8 cellular contexts compared by ENCODE assay signal in the genomic region with DNA sequence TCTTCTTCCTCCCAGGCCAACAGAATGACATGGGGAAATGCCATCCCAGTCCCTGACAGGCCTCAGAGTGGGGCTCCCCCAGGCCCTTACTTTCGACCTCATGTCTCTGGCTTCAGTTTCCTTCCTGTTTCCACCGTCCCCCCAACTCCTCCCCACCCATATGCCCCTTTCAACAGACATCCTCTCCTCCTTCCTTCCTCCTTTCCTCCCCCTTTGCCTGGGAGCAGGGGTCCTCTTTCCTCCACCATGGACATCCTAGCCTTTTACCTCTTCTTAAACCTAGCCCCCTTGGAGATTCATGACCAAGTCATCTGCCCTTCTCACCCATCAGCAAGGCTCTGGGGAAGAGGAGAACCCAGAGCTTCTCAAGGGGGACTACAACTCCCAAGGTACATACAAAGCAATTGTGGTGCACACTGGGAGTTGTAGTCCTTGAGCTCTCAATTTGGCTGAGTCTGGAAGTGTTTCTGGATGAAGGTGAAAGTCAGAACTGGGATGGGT. TPM values are rescaled to one million over a fixed set of nuclear protein-coding genes. Genes with fewer than 3 reads are reported as not detected.
DNase-seq lines count a peak whose midpoint lies in the region; ATAC-seq, FAIRE-seq and TF ChIP-seq lines count a peak whose summit lies in the region.

No MANE protein-coding gene starts in this region.

- H3K27me3 ChIP-seq in BLaER1 treated with 17β-estradiol and CSF1 and Interleukin-3, amounts not matched to agents 10 nM and 100 nM = no peaks in the 10 kb centered on the region

- no peaks in the 10 kb centered on the region for H3K9me3 ChIP-seq in BLaER1 treated with 17β-estradiol and CSF1 and Interleukin-3, amounts not matched to agents 10 nM and 100 nM (replicated peaks in 1 of 11)

- H3K36me3 ChIP-seq in BLaER1 treated with 17β-estradiol and CSF1 and Interleukin-3, amounts not matched to agents 10 nM and 100 nM = peaks cover 0 to 9% (median 3%) of the 10 kb centered on the region in 11 experiments; a peak in 6 of 22 replicates

- peaks cover 69 to 79% (median 77%) of the 10 kb centered on the region in 10 experiments for H3K4me1 ChIP-seq in BLaER1 treated with 17β-estradiol and CSF1 and Interleukin-3, amounts not matched to agents 10 nM and 100 nM

- peak overlapping the region; percentile 75 to 97 (median 85); a peak in 21 of 22 replicates for H3K9ac ChIP-seq in BLaER1 treated with 17β-estradiol and CSF1 and Interleukin-3, amounts not matched to agents 10 nM and 100 nM

- peak overlapping the region; percentile 95 to 100 (median 98) for H3K4me2 ChIP-seq in BLaER1 treated with 17β-estradiol and CSF1 and Interleukin-3, amounts not matched to agents 10 nM and 100 nM

- H3K27ac ChIP-seq in BLaER1 treated with 17β-estradiol and CSF1 and Interleukin-3, amounts not matched to agents 10 nM and 100 nM = peak overlapping the region; percentile 78 to 93 (median 87)

- ATAC-seq in GM21717 (IDR thresholded peaks at IDR 0.05; ENCODE audit: unreplicated experiment) = no peak

- peaks cover 0 to 15% (median 0%) of the 10 kb centered on the region in 11 experiments; a peak in 1 of 22 replicates for H4K20me1 ChIP-seq in BLaER1 treated with 17β-estradiol and CSF1 and Interleukin-3, amounts not matched to agents 10 nM and 100 nM

- peak overlapping the region; percentile 16 to 99 (median 62); a peak in 15 of 20 replicates for H3K4me3 ChIP-seq in BLaER1 treated with 17β-estradiol and CSF1 and Interleukin-3, amounts not matched to agents 10 nM and 100 nM
- H3K4me3 ChIP-seq in fibroblast of the aortic adventitia (ENCODE audit: low read depth, low read length) = no peak overlapping the region

- FAIRE-seq in RCC 7860 (lab: Jason Lieb, UNC) (no peak), HTR-8/SVneo (lab: Jason Lieb, UNC) (no peak)

- DNase-seq in KG1 (lab: John Stamatoyannopoulos, UW) = peak; percentile 79
- peak; percentile 56 for DNase-seq in activated CD4-positive, alpha-beta T cell treated with anti-CD3 and anti-CD28 coated beads for 48 hours
- DNase-seq in fibroblast of the aortic adventitia (ENCODE audit: low read depth) = peak; percentile 39
- DNase-seq in stimulated activated CD8-positive, alpha-beta memory T cell treated with anti-CD3 and anti-CD28 coated beads, Interleukin-4, amount 100 ng/mL, for 48 hours = peak; percentile 61
- DNase-seq in RCC 7860 (ENCODE audit: low spot score) = no peak
- DNase-seq in HTR-8/SVneo (ENCODE audit: insufficient read length, low spot score) = no peak

- no peak for TF ChIP-seq CTCF in fibroblast of the aortic adventitia (IDR thresholded peaks at IDR 0.05; ENCODE audit: insufficient read depth, low read length)

RNA-seq across cellular contexts. Expression of a gene that starts 4.0 kb away (rescaled TPM):
- total RNA-seq in fibroblast of the aortic adventitia (ENCODE audit: low replicate concordance) = 14.0 and 15.4 TPM in 2 replicates

RNA-seq across cellular contexts. Expression of a gene that starts 13.3 kb away (rescaled TPM):
- total RNA-seq in fibroblast of the aortic adventitia (ENCODE audit: low replicate concordance) = not detected in 2 replicates

RNA-seq across cellular contexts. Expression of a gene that starts 23.5 kb away (rescaled TPM):
- total RNA-seq in fibroblast of the aortic adventitia (ENCODE audit: low replicate concordance) = 5.2 and 17.7 TPM in 2 replicates

RNA-seq across cellular contexts. Expression of a gene that starts 26.9 kb away (rescaled TPM):
- 0.09 TPM in 1 of 2 replicates, not detected in the other for total RNA-seq in fibroblast of the aortic adventitia (ENCODE audit: low replicate concordance)

RNA-seq across cellular contexts. Expression of a gene that starts 27.0 kb away (rescaled TPM):
- not detected in 2 replicates for total RNA-seq in fibroblast of the aortic adventitia (ENCODE audit: low replicate concordance)

Comparison
In these comparisons a context has a peak if more than half of its experiments do, and no peak if none do; other contexts are left out.
1. DNase-seq: peak in KG1 (single experiment), activated CD4-positive, alpha-beta T cell treated with anti-CD3 and anti-CD28 coated beads for 48 hours (single experiment), fibroblast of the aortic adventitia (single experiment) and stimulated activated CD8-positive, alpha-beta memory T cell treated with anti-CD3 and anti-CD28 coated beads, Interleukin-4, amount 100 ng/mL, for 48 hours (single experiment); none in RCC 7860 (single experiment) and HTR-8/SVneo (single experiment).